ENCODE assay signal across 15 cellular contexts in genomic region chr9:80163889-80164288, GRCh38.
A peak's percentile ranks its signal among the peaks of the same experiment; 100 is the strongest.
DNase-seq lines count a peak whose midpoint lies in the region; ATAC-seq lines count a peak whose summit lies in the region.
"Had no signal": no experiment of that assay in that cellular context is flagged by ENCODE, and none has a peak within 500 bp of the region (broad histone marks: within the 10 kb centered on the region; RNA-seq: fewer than 3 reads in every experiment).

No MANE protein-coding gene starts in this region.

- DNase-seq in posterior vena cava (ENCODE audit: low spot score) (no peak), NCI-H446 (lab: John Stamatoyannopoulos, UW) (no peak), HT-29 (ENCODE audit: low spot score) (no peak)
- DNase-seq in effector CD8-positive, alpha-beta T cell (lab: John Stamatoyannopoulos, UW) = no peak
- DNase-seq: ACHN, amniotic stem cell, Caco-2, cortex of kidney, H7, mucosa of descending colon, NCI-H1694 treated with DMSO at 0.1 percent for 48 hours had no signal

- peak; percentile 90 for ATAC-seq in GM18498 (IDR thresholded peaks at IDR 0.05; ENCODE audit: unreplicated experiment)
- peak; percentile 85 for ATAC-seq in GM19452 (IDR thresholded peaks at IDR 0.05; ENCODE audit: unreplicated experiment)
- peak; percentile 71 for ATAC-seq in HG02852 (IDR thresholded peaks at IDR 0.05; ENCODE audit: unreplicated experiment)
- ATAC-seq in HG03469 (IDR thresholded peaks at IDR 0.05; ENCODE audit: unreplicated experiment) = peak; percentile 89
- ATAC-seq: mucosa of descending colon had no signal

- intact Hi-C loops in posterior vena cava (cut with DNase I) = no loop called here
